In genomic region chr1:6099297-6099696, GRCh38 we compare ENCODE assay signal across 19 cellular contexts.
"Had no signal": no experiment of that assay in that cellular context is flagged by ENCODE, and none has a peak within 500 bp of the region (broad histone marks: within the 10 kb centered on the region; RNA-seq: fewer than 3 reads in every experiment).

No MANE protein-coding gene starts in this region.

- DNase-seq: activated CD4-positive, alpha-beta T cell treated with anti-CD3 and anti-CD28 coated beads for 1 hour; activated CD4-positive, alpha-beta T cell treated with anti-CD3 and anti-CD28 coated beads, Interleukin-2, amount 50 U/mL, for 4 hours; activated gamma-delta T cell treated with Interleukin-2 at 50 U/mL for 16 hours; activated naive CD8-positive, alpha-beta T cell treated with anti-CD3 and anti-CD28 coated beads for 36 hours; activated T-cell treated with anti-CD3 and anti-CD28 coated beads for 4 hours; brain microvascular endothelial cell; central memory CD4-positive, alpha-beta T cell; colonic mucosa; foreskin keratinocyte; stimulated activated CD4-positive, alpha-beta T cell treated with anti-CD3 and anti-CD28 coated beads, Interleukin-12 subunit alpha, Interleukin-12 subunit beta, amount 100 ng/mL, for 4 hours; stimulated activated CD4-positive, alpha-beta T cell treated with anti-CD3 and anti-CD28 coated beads, Interleukin-1b, Interleukin-23, amount 100 ng/mL, for 48 hours; stimulated activated CD8-positive, alpha-beta memory T cell treated with anti-CD3 and anti-CD28 coated beads, Interleukin-4, amount 100 ng/mL, for 48 hours; stimulated activated naive CD8-positive, alpha-beta T cell treated with anti-CD3 and anti-CD28 coated beads, Interleukin-15, Interleukin-2, amounts not matched to agents 100 U/mL and 50 U/mL, for 24 hours; substantia nigra; T-helper 17 cell had no signal

- H3K4me1 ChIP-seq: colonic mucosa, foreskin keratinocyte, tibial artery had no signal

- H3K27ac Mint-ChIP-seq: activated naive CD8-positive, alpha-beta T cell treated with anti-CD3 and anti-CD28 coated beads for 36 hours; activated T-helper 1 cell treated with anti-CD3 and anti-CD28 coated beads, Interleukin-12 subunit alpha, Interleukin-12 subunit beta, Interleukin-2, Interleukin-4 antibody, amounts not matched to agents 30 ng/mL and 10 ng/mL and 1 ng/mL, durations not matched to agents 14 hours and 24 hours and 36 hours had no signal

- H3K27me3 Mint-ChIP-seq: T-helper 17 cell had no signal

- H3K4me3 Mint-ChIP-seq: activated naive CD8-positive, alpha-beta T cell treated with anti-CD3 and anti-CD28 coated beads for 36 hours; activated T-helper 1 cell treated with anti-CD3 and anti-CD28 coated beads, Interleukin-12 subunit alpha, Interleukin-12 subunit beta, Interleukin-2, Interleukin-4 antibody, amounts not matched to agents 30 ng/mL and 10 ng/mL and 1 ng/mL, durations not matched to agents 14 hours and 24 hours and 36 hours; neural crest cell; T-helper 17 cell had no signal

- H3K9me3 ChIP-seq: colonic mucosa, tibial artery had no signal

- ATAC-seq: foreskin keratinocyte; stimulated activated naive CD8-positive, alpha-beta T cell treated with anti-CD3 and anti-CD28 coated beads, Interleukin-15, Interleukin-2, amounts not matched to agents 100 U/mL and 50 U/mL, for 24 hours had no signal

- H3K4me3 ChIP-seq: colonic mucosa, tibial artery had no signal

- H3K9me3 Mint-ChIP-seq: activated naive CD8-positive, alpha-beta T cell treated with anti-CD3 and anti-CD28 coated beads for 36 hours; activated T-helper 1 cell treated with anti-CD3 and anti-CD28 coated beads, Interleukin-12 subunit alpha, Interleukin-12 subunit beta, Interleukin-2, Interleukin-4 antibody, amounts not matched to agents 30 ng/mL and 10 ng/mL and 1 ng/mL, durations not matched to agents 14 hours and 24 hours and 36 hours; neural crest cell had no signal

- H3K27me3 ChIP-seq: brain microvascular endothelial cell, colonic mucosa had no signal

- H3K27ac ChIP-seq: brain microvascular endothelial cell, colonic mucosa, foreskin keratinocyte, tibial artery, VCaP had no signal

- H3K36me3 Mint-ChIP-seq: activated naive CD8-positive, alpha-beta T cell treated with anti-CD3 and anti-CD28 coated beads for 36 hours had no signal

- H3K36me3 ChIP-seq: brain microvascular endothelial cell, colonic mucosa, tibial artery had no signal
